ENCODE assay signal across 27 cellular contexts in genomic region chr2:163008642-163009041, GRCh38.
"Had no signal": no experiment of that assay in that cellular context is flagged by ENCODE, and none has a peak within 500 bp of the region (broad histone marks: within the 10 kb centered on the region; RNA-seq: fewer than 3 reads in every experiment).

No MANE protein-coding gene starts in this region.

- H3K9me3 ChIP-seq: suprapubic skin, testis, thoracic aorta, thyroid gland, tibial artery, transverse colon, upper lobe of left lung, upper lobe of right lung, uterus, vagina had no signal

- FAIRE-seq: urothelium cell line had no signal

- H3K4me3 ChIP-seq: stomach, suprapubic skin, testis, thoracic aorta, thyroid gland, tibial artery, tibial nerve, transverse colon, upper lobe of left lung, upper lobe of right lung, uterus, vagina had no signal

- H3K36me3 ChIP-seq: stomach, suprapubic skin, thoracic aorta, thyroid gland, tibial artery, tibial nerve, transverse colon, upper lobe of left lung, upper lobe of right lung, vagina had no signal

- H3K27ac ChIP-seq: stomach, suprapubic skin, testis, thoracic aorta, thyroid gland, tibial artery, tibial nerve, transverse colon, upper lobe of left lung, upper lobe of right lung, uterus, vagina had no signal

- H3K4me1 ChIP-seq: stomach, suprapubic skin, testis, thyroid gland, tibial artery, tibial nerve, transverse colon, upper lobe of left lung, upper lobe of right lung, uterus, vagina had no signal

- ATAC-seq: stimulated activated effector memory CD8-positive, alpha-beta T cell treated with anti-CD3 and anti-CD28 coated beads, Interleukin-12 subunit alpha, Interleukin-12 subunit beta, amount 100 ng/mL, for 72 hours; stimulated activated memory B cell treated with anti-CD40 and anti-IgM and Interleukin-4, amounts not matched to agents 10 μg/mL and 1 μg/mL and 100 μg/mL, for 72 hours; stimulated activated naive B cell treated with anti-CD40 and anti-IgM and Interleukin-4, amounts not matched to agents 10 μg/mL and 1 μg/mL and 100 μg/mL, for 72 hours; stimulated activated naive CD8-positive, alpha-beta T cell treated with anti-CD3 and anti-CD28 coated beads, Interleukin-15, amount 100 ng/mL, for 72 hours; stimulated activated naive CD8-positive, alpha-beta T cell treated with anti-CD3 and anti-CD28 coated beads, Interleukin-15, Interleukin-2, amounts not matched to agents 100 U/mL and 50 U/mL, for 24 hours; upper lobe of right lung had no signal

- DNase-seq: stimulated activated CD4-positive, alpha-beta T cell treated with anti-CD3 and anti-CD28 coated beads, Interleukin-2, amount 100 ng/mL, for 48 hours; stimulated activated CD4-positive, alpha-beta T cell treated with anti-CD3 and anti-CD28 coated beads, Interleukin-4, amount 100 ng/mL, for 1 hour; stimulated activated CD4-positive, alpha-beta T cell treated with anti-CD3 and anti-CD28 coated beads, Interleukin-4, amount 100 ng/mL, for 24 hours; stimulated activated CD4-positive, alpha-beta T cell treated with anti-CD3 and anti-CD28 coated beads, Interleukin-4, amount 100 ng/mL, for 4 hours; stimulated activated CD8-positive, alpha-beta memory T cell treated with anti-CD3 and anti-CD28 coated beads, Interleukin-4, amount 100 ng/mL, for 48 hours; stimulated activated naive B cell treated with anti-CD40 and anti-IgM and Interleukin-4, amounts not matched to agents 10 μg/mL and 1 μg/mL and 100 μg/mL, for 72 hours; stimulated activated naive CD4-positive, alpha-beta T cell; stimulated activated naive CD4-positive, alpha-beta T cell treated with Interleukin-2 at 50 U/mL for 16 hours; stimulated activated naive CD8-positive, alpha-beta T cell treated with anti-CD3 and anti-CD28 coated beads, Interleukin-15, amount 100 ng/mL, for 72 hours; stimulated activated naive CD8-positive, alpha-beta T cell treated with anti-CD3 and anti-CD28 coated beads, Interleukin-15, Interleukin-2, amounts not matched to agents 100 U/mL and 50 U/mL, for 24 hours; stomach; substantia nigra; testis; thyroid gland; tibial artery; transverse colon; trophoblast cell; upper lobe of left lung; upper lobe of right lung; uterus had no signal

- H3K27me3 ChIP-seq: stomach, suprapubic skin, testis, thyroid gland, tibial artery, tibial nerve, transverse colon, upper lobe of left lung, upper lobe of right lung, uterus, vagina had no signal
